ENCODE assay signal across 9 cellular contexts in genomic region chr11:75313457-75314272, GRCh38. TPM values are rescaled to one million over a fixed set of nuclear protein-coding genes. Genes with fewer than 3 reads are reported as not detected.
DNase-seq lines count a peak whose midpoint lies in the region; ATAC-seq and TF ChIP-seq lines count a peak whose summit lies in the region.
"Had no signal": no experiment of that assay in that cellular context is flagged by ENCODE, and none has a peak within 500 bp of the region (broad histone marks: within the 10 kb centered on the region; RNA-seq: fewer than 3 reads in every experiment).

No MANE protein-coding gene starts in this region.

- H3K4me1 ChIP-seq in RWPE2 (ENCODE audit: insufficient read depth, poor library complexity, severe bottlenecking), result no peaks in the 10 kb centered on the region
- no peaks in the 10 kb centered on the region for H3K4me1 ChIP-seq in foreskin keratinocyte

- H3K4me1 Mint-ChIP-seq in activated T-cell treated with anti-CD3 and anti-CD28 coated beads, Interleukin-2, amount 50 U/mL, for 24 hours (ENCODE audit: low read depth), result peaks cover 3% of the 10 kb centered on the region

- in situ Hi-C loops in GM13977 (cut with MboI; ENCODE audit: low pct_unique_long_range_greater_than_20kb, low sequenced_read_pairs, unreplicated experiment), result no loop called here

- no peaks in the 10 kb centered on the region for H3K9me3 Mint-ChIP-seq in activated T-cell treated with anti-CD3 and anti-CD28 coated beads, Interleukin-2, amount 50 U/mL, for 24 hours

- no peak overlapping the region for H3K4me3 Mint-ChIP-seq in activated T-cell treated with anti-CD3 and anti-CD28 coated beads, Interleukin-2, amount 50 U/mL, for 24 hours

- H3K36me3 Mint-ChIP-seq in activated T-cell treated with anti-CD3 and anti-CD28 coated beads, Interleukin-2, amount 50 U/mL, for 24 hours (ENCODE audit: low read depth), result no peaks in the 10 kb centered on the region

- H3K27ac ChIP-seq in RWPE2 (ENCODE audit: poor library complexity, severe bottlenecking) (no peak overlapping the region), foreskin keratinocyte (no peak overlapping the region)

- DNase-seq in DMS79 treated with DMSO at 0.1 percent for 48 hours (lab: John Stamatoyannopoulos, UW) (peak; percentile 89), RWPE2 (ENCODE audit: low spot score) (no peak), foreskin keratinocyte (no peak), pons (ENCODE audit: low spot score) (peak; percentile 41), GM13977 (ENCODE audit: low spot score) (no peak)
- DNase-seq in activated T-cell treated with anti-CD3 and anti-CD28 coated beads, Interleukin-2, amount 50 U/mL, for 24 hours, result no peak

- H3K27ac Mint-ChIP-seq in activated T-cell treated with anti-CD3 and anti-CD28 coated beads, Interleukin-2, amount 50 U/mL, for 24 hours, result no peak overlapping the region

- no peaks in the 10 kb centered on the region for H3K36me3 ChIP-seq in RWPE2 (ENCODE audit: low read depth)

- peak; percentile 26; the same call in 1 of the 3 replicates for ATAC-seq in RWPE2 (ENCODE audit: low read depth)
- ATAC-seq in foreskin keratinocyte, result peak; percentile 21
- ATAC-seq in GM21390 (IDR thresholded peaks at IDR 0.05; ENCODE audit: unreplicated experiment), result no peak
- ATAC-seq in HG03460 (IDR thresholded peaks at IDR 0.05; ENCODE audit: unreplicated experiment), result no peak
- ATAC-seq: GM12878 had no signal

- H3K9me3 ChIP-seq in RWPE2 (ENCODE audit: severe bottlenecking), result no peaks in the 10 kb centered on the region

- TF ChIP-seq CTCF in RWPE2 (IDR thresholded peaks at IDR 0.05; ENCODE audit: poor library complexity, severe bottlenecking) (no peak), foreskin keratinocyte (conservative IDR thresholded peaks at IDR 0.05) (no peak), GM13977 (IDR thresholded peaks at IDR 0.05; ENCODE audit: extremely low read depth, insufficient read depth, missing control alignments) (no peak)

- H3K4me3 ChIP-seq in RWPE2 (ENCODE audit: severe bottlenecking), result no peak overlapping the region
- H3K4me3 ChIP-seq: GM12878 had no signal

- H3K27me3 ChIP-seq in RWPE2 (ENCODE audit: insufficient read depth, poor library complexity, severe bottlenecking) (no peaks in the 10 kb centered on the region), foreskin keratinocyte (no peaks in the 10 kb centered on the region)

- H3K27me3 Mint-ChIP-seq in activated T-cell treated with anti-CD3 and anti-CD28 coated beads, Interleukin-2, amount 50 U/mL, for 24 hours, result no peaks in the 10 kb centered on the region

RNA-seq across cellular contexts. Expression of gene ARRB1, which starts 37.8 kb away (rescaled TPM):
- 1.9 and 3.5 TPM in 2 replicates for total RNA-seq in foreskin keratinocyte
- 1.2 and 2.3 TPM in 2 replicates for polyA plus RNA-seq in foreskin keratinocyte

Comparison
In these comparisons a context has a peak if more than half of its experiments do, and no peak if none do; other contexts are left out.
1. DNase-seq: peak in DMS79 treated with DMSO at 0.1 percent for 48 hours (single experiment) and pons (single experiment); none in RWPE2 (single experiment), foreskin keratinocyte (0 of 2), activated T-cell treated with anti-CD3 and anti-CD28 coated beads, Interleukin-2, amount 50 U/mL, for 24 hours (single experiment) and GM13977 (single experiment).
2. ATAC-seq: peak in RWPE2 (single experiment) and foreskin keratinocyte (single experiment); none in GM21390 (single experiment) and HG03460 (single experiment).